Comparison of ENCODE assay signal across 13 cellular contexts in genomic region chr1:177809844-177810243, GRCh38.
A peak's percentile ranks its signal among the peaks of the same experiment; 100 is the strongest.
DNase-seq lines count a peak whose midpoint lies in the region; ATAC-seq and TF ChIP-seq lines count a peak whose summit lies in the region.
"Had no signal": no experiment of that assay in that cellular context is flagged by ENCODE, and none has a peak within 500 bp of the region (broad histone marks: within the 10 kb centered on the region; RNA-seq: fewer than 3 reads in every experiment).

No MANE protein-coding gene starts in this region.

- H3K4me1 ChIP-seq in Peyer's patch: no peaks in the 10 kb centered on the region
- H3K4me1 ChIP-seq: left lung, neural progenitor cell had no signal

- H3K36me3 ChIP-seq in Peyer's patch: no peaks in the 10 kb centered on the region
- H3K36me3 ChIP-seq: left lung, neural progenitor cell, WERI-Rb-1 had no signal

- no peak for TF ChIP-seq POLR2A in Peyer's patch (IDR thresholded peaks at IDR 0.05)

- H3K27me3 ChIP-seq in Peyer's patch: no peaks in the 10 kb centered on the region
- H3K27me3 ChIP-seq: left lung, neural progenitor cell had no signal

- no peak for TF ChIP-seq CTCF in Peyer's patch (IDR thresholded peaks at IDR 0.05)

- peak; percentile 31 for DNase-seq in NCI-H345 (lab: John Stamatoyannopoulos, UW)
- no peak for DNase-seq in DMS 273 treated with DMSO at 0.1 percent for 48 hours (lab: John Stamatoyannopoulos, UW)
- no peak for DNase-seq in Peyer's patch
- DNase-seq in SIG-M5 (lab: John Stamatoyannopoulos, UW): no peak
- DNase-seq: activated T-cell treated with anti-CD3 and anti-CD28 coated beads, Interleukin-2, amount 50 U/mL, for 4 hours; CD8-positive, alpha-beta memory T cell; effector CD4-positive, alpha-beta T cell; left lung; WERI-Rb-1 had no signal

- no peak overlapping the region for H3K4me3 ChIP-seq in Peyer's patch
- H3K4me3 ChIP-seq: left lung, neural progenitor cell had no signal

- H3K27ac ChIP-seq in Peyer's patch: no peak overlapping the region
- H3K27ac ChIP-seq: left lung, neural progenitor cell, WERI-Rb-1 had no signal

- peak; percentile 98 for ATAC-seq in GM18861 (IDR thresholded peaks at IDR 0.05; ENCODE audit: unreplicated experiment)
- ATAC-seq in GM21381 (IDR thresholded peaks at IDR 0.05; ENCODE audit: unreplicated experiment): peak; percentile 85
- ATAC-seq in HG03135 (IDR thresholded peaks at IDR 0.05; ENCODE audit: unreplicated experiment): peak; percentile 77
- ATAC-seq: activated T-cell treated with anti-CD3 and anti-CD28 coated beads, Interleukin-2, amount 50 U/mL, for 4 hours; left lung had no signal

- H3K9me3 ChIP-seq in Peyer's patch: no peaks in the 10 kb centered on the region
